11 cellular contexts compared by ENCODE assay signal in the genomic region with DNA sequence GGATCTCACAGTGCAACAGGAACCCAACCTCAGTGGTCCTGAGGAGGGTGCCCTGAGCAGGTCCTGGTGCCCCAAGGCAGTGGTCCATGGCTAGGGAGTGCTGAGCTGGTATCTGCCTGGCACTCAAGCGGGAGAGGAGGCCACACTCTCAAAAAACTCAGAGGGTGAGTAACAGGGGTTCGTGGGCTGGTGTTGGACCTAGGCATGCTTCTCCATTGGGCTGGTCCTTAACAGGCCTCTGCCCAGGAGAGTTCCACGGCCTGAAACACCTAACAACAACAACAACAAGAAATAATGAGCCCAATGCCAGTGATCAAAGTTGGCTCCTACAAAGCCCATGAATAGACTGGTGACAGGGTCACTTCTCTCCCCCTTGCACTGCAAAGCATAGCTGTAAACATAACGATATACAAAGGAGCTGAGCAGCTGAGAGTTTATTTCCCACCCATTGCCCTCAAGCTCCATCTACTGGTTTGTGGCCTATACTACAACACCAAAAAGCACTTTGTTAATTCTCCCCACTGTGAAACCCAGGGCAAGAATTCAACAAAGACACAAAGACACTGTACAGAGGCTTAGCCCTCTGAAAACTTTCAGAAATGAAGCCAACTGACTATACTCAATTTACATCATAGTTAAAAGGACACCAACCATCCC.
DNase-seq lines count a peak whose midpoint lies in the region; ATAC-seq and TF ChIP-seq lines count a peak whose summit lies in the region.
"Had no signal": no experiment of that assay in that cellular context is flagged by ENCODE, and none has a peak within 500 bp of the region (broad histone marks: within the 10 kb centered on the region; RNA-seq: fewer than 3 reads in every experiment).

No MANE protein-coding gene starts in this region.

- peak; percentile 81 for ATAC-seq in GM21786 (IDR thresholded peaks at IDR 0.05; ENCODE audit: unreplicated experiment)
- no peak for ATAC-seq in GM18498 (IDR thresholded peaks at IDR 0.05; ENCODE audit: unreplicated experiment)

- DNase-seq in DMS53 (lab: John Stamatoyannopoulos, UW) = peak; percentile 60
- peak; percentile 5 for DNase-seq in NCI-H146 treated with DMSO at 0.1 percent for 48 hours (lab: John Stamatoyannopoulos, UW; ENCODE audit: unreplicated experiment)
- DNase-seq in fibroblast of the aortic adventitia (ENCODE audit: low read depth) = no peak
- no peak for DNase-seq in NCI-H2227 treated with DMSO at 0.1 percent for 48 hours (lab: John Stamatoyannopoulos, UW)
- DNase-seq in putamen (ENCODE audit: low spot score) = no peak
- DNase-seq in erythroblast (lab: John Stamatoyannopoulos, UW) = no peak
- DNase-seq: caudate nucleus; stimulated activated CD4-positive, alpha-beta T cell treated with anti-CD3 and anti-CD28 coated beads, Interleukin-1b, Interleukin-23, amount 100 ng/mL, for 48 hours; T1000 had no signal

- no peak overlapping the region for H3K4me3 ChIP-seq in fibroblast of the aortic adventitia (ENCODE audit: low read depth, low read length)

- TF ChIP-seq CTCF in fibroblast of the aortic adventitia (IDR thresholded peaks at IDR 0.05; ENCODE audit: insufficient read depth, low read length) = peak; percentile 16

- no peak for TF ChIP-seq POLR2A in erythroblast (IDR thresholded peaks at IDR 0.05; ENCODE audit: low read length)

Comparison
In these comparisons a context has a peak if more than half of its experiments do, and no peak if none do; other contexts are left out.
1. DNase-seq: peak in DMS53 (single experiment) and NCI-H146 treated with DMSO at 0.1 percent for 48 hours (single experiment); none in fibroblast of the aortic adventitia (single experiment), NCI-H2227 treated with DMSO at 0.1 percent for 48 hours (single experiment), putamen (single experiment) and erythroblast (0 of 2).